In genomic region chr10:77909755-77910375, GRCh38 we compare ENCODE assay signal across 1 cellular context.
TF ChIP-seq lines count a peak whose summit lies in the region.

No MANE protein-coding gene starts in this region.

TF ChIP-seq in K562, 482 proteins besides CTCF, POLR2A, EP300 and RAD21 (continued from another document and continues in another):
- TF ChIP-seq, protein P1, sequence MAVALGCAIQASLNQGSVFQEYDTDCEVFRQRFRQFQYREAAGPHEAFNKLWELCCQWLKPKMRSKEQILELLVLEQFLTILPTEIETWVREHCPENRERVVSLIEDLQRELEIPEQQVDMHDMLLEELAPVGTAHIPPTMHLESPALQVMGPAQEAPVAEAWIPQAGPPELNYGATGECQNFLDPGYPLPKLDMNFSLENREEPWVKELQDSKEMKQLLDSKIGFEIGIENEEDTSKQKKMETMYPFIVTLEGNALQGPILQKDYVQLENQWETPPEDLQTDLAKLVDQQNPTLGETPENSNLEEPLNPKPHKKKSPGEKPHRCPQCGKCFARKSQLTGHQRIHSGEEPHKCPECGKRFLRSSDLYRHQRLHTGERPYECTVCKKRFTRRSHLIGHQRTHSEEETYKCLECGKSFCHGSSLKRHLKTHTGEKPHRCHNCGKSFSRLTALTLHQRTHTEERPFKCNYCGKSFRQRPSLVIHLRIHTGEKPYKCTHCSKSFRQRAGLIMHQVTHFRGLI (CRISPR knock-in tag; IDR thresholded peaks at IDR 0.05) = peak; percentile 33
- TF ChIP-seq XRCC5 (IDR thresholded peaks at IDR 0.05; ENCODE audit: low read depth, low read length) (0 out of 2 replicates have a peak, but pooled peaks have one; percentile 21), ZNF395 (CRISPR knock-in tag; IDR thresholded peaks at IDR 0.05) (peak; percentile 89), ARID3A (IDR thresholded peaks at IDR 0.05; ENCODE audit: borderline replicate concordance, low read depth, low read length) (peak; percentile 61; the same call in 1 of the 2 replicates), HDGF (IDR thresholded peaks at IDR 0.05) (peak; percentile 47; the same call in 1 of the 2 replicates), FOXK2 (conservative IDR thresholded peaks at IDR 0.05 in 1 of 2, IDR thresholded peaks at IDR 0.05 in 1 of 2; ENCODE audit: low read depth in 2 of 2) (peak in 1 of 2 experiments; percentile 38; a peak in 2 of 4 replicates), NFXL1 (CRISPR knock-in tag; IDR thresholded peaks at IDR 0.05) (0 out of 2 replicates have a peak, but pooled peaks have one; percentile 22), SMAD4 (CRISPR knock-in tag; conservative IDR thresholded peaks at IDR 0.05) (peak; percentile 78), ARID3B (CRISPR knock-in tag; IDR thresholded peaks at IDR 0.05; ENCODE audit: borderline replicate concordance) (0 out of 2 replicates have a peak, but pooled peaks have one; percentile 13), U2AF2 (optimal IDR thresholded peaks at IDR 0.05; ENCODE audit: low read depth, low read length) (no peak), CBX3 (IDR thresholded peaks at IDR 0.05; ENCODE audit: borderline replicate concordance in 1 of 2, low read length in 2 of 2) (no peak), KLF1 (tag; IDR thresholded peaks at IDR 0.05) (peak; percentile 45; the same call in 1 of the 2 replicates), ZNF239 (CRISPR knock-in tag; IDR thresholded peaks at IDR 0.05) (0 out of 2 replicates have a peak, but pooled peaks have one; percentile 35), CBX5 (IDR thresholded peaks at IDR 0.05; ENCODE audit: borderline replicate concordance, low read depth) (no peak), MEIS2 (IDR thresholded peaks at IDR 0.05; ENCODE audit: partially characterized antibody) (peak; percentile 38), YY1 (IDR thresholded peaks at IDR 0.05; ENCODE audit: borderline replicate concordance in 1 of 3, control insufficient read depth in 1 of 3, extremely low read depth in 1 of 3, insufficient read depth in 3 of 3, insufficient read length in 1 of 3, insufficient replicate concordance in 2 of 3, low read depth in 1 of 3, low read length in 2 of 3) (peak in 1 of 3 experiments; percentile 46), ZNF3 (CRISPR knock-in tag; IDR thresholded peaks at IDR 0.05) (no peak), PTTG1 (tag; IDR thresholded peaks at IDR 0.05; ENCODE audit: low read depth) (no peak; the same call in 1 of the 2 replicates), ZBED1 (IDR thresholded peaks at IDR 0.05) (0 out of 2 replicates have a peak, but pooled peaks have one; percentile 39), ZNF133 (CRISPR knock-in tag; IDR thresholded peaks at IDR 0.05) (no peak), ZNF644 (tag; IDR thresholded peaks at IDR 0.05; ENCODE audit: low read depth) (0 out of 2 replicates have a peak, but pooled peaks have one; percentile 41), THAP12 (CRISPR knock-in tag; IDR thresholded peaks at IDR 0.05) (0 out of 2 replicates have a peak, but pooled peaks have one; percentile 33), ZNF274 (IDR thresholded peaks at IDR 0.05; ENCODE audit: borderline replicate concordance, low read depth, low read length) (no peak), NR4A1 (CRISPR knock-in tag; IDR thresholded peaks at IDR 0.05) (peak; percentile 83), NR4A1 (tag; IDR thresholded peaks at IDR 0.05) (peak; percentile 95), SMARCC2 (IDR thresholded peaks at IDR 0.05; ENCODE audit: low read depth) (peak; percentile 89), L3MBTL2 (IDR thresholded peaks at IDR 0.05) (0 out of 2 replicates have a peak, but pooled peaks have one; percentile 40), ZFX (CRISPR knock-in tag; IDR thresholded peaks at IDR 0.05) (peak; percentile 42), SRSF3 (IDR thresholded peaks at IDR 0.05; ENCODE audit: insufficient read depth, low read length) (no peak), RBM17 (IDR thresholded peaks at IDR 0.05; ENCODE audit: borderline replicate concordance, low read depth, low read length) (no peak), GATAD2A (IDR thresholded peaks at IDR 0.05) (peak; percentile 97), ATF3 (IDR thresholded peaks at IDR 0.05) (peak; percentile 68), ATF3 (CRISPR knock-in tag; conservative IDR thresholded peaks at IDR 0.05) (no peak), TRIM24 (IDR thresholded peaks at IDR 0.05) (peak in 1 of 2 experiments; percentile 47; a peak in 2 of 4 replicates), MECOM (CRISPR knock-in tag; IDR thresholded peaks at IDR 0.05) (peak; percentile 77), LCOR (CRISPR knock-in tag; IDR thresholded peaks at IDR 0.05) (0 out of 2 replicates have a peak, but pooled peaks have one; percentile 31)
- TF ChIP-seq, protein P2, sequence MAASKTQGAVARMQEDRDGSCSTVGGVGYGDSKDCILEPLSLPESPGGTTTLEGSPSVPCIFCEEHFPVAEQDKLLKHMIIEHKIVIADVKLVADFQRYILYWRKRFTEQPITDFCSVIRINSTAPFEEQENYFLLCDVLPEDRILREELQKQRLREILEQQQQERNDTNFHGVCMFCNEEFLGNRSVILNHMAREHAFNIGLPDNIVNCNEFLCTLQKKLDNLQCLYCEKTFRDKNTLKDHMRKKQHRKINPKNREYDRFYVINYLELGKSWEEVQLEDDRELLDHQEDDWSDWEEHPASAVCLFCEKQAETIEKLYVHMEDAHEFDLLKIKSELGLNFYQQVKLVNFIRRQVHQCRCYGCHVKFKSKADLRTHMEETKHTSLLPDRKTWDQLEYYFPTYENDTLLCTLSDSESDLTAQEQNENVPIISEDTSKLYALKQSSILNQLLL (CRISPR knock-in tag; IDR thresholded peaks at IDR 0.05; ENCODE audit: borderline replicate concordance) = no peak
- TF ChIP-seq, protein P3, sequence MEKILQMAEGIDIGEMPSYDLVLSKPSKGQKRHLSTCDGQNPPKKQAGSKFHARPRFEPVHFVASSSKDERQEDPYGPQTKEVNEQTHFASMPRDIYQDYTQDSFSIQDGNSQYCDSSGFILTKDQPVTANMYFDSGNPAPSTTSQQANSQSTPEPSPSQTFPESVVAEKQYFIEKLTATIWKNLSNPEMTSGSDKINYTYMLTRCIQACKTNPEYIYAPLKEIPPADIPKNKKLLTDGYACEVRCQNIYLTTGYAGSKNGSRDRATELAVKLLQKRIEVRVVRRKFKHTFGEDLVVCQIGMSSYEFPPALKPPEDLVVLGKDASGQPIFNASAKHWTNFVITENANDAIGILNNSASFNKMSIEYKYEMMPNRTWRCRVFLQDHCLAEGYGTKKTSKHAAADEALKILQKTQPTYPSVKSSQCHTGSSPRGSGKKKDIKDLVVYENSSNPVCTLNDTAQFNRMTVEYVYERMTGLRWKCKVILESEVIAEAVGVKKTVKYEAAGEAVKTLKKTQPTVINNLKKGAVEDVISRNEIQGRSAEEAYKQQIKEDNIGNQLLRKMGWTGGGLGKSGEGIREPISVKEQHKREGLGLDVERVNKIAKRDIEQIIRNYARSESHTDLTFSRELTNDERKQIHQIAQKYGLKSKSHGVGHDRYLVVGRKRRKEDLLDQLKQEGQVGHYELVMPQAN (IDR thresholded peaks at IDR 0.05; ENCODE audit: borderline replicate concordance) = peak; percentile 28; the same call in 1 of the 2 replicates
- TF ChIP-seq, protein P4, sequence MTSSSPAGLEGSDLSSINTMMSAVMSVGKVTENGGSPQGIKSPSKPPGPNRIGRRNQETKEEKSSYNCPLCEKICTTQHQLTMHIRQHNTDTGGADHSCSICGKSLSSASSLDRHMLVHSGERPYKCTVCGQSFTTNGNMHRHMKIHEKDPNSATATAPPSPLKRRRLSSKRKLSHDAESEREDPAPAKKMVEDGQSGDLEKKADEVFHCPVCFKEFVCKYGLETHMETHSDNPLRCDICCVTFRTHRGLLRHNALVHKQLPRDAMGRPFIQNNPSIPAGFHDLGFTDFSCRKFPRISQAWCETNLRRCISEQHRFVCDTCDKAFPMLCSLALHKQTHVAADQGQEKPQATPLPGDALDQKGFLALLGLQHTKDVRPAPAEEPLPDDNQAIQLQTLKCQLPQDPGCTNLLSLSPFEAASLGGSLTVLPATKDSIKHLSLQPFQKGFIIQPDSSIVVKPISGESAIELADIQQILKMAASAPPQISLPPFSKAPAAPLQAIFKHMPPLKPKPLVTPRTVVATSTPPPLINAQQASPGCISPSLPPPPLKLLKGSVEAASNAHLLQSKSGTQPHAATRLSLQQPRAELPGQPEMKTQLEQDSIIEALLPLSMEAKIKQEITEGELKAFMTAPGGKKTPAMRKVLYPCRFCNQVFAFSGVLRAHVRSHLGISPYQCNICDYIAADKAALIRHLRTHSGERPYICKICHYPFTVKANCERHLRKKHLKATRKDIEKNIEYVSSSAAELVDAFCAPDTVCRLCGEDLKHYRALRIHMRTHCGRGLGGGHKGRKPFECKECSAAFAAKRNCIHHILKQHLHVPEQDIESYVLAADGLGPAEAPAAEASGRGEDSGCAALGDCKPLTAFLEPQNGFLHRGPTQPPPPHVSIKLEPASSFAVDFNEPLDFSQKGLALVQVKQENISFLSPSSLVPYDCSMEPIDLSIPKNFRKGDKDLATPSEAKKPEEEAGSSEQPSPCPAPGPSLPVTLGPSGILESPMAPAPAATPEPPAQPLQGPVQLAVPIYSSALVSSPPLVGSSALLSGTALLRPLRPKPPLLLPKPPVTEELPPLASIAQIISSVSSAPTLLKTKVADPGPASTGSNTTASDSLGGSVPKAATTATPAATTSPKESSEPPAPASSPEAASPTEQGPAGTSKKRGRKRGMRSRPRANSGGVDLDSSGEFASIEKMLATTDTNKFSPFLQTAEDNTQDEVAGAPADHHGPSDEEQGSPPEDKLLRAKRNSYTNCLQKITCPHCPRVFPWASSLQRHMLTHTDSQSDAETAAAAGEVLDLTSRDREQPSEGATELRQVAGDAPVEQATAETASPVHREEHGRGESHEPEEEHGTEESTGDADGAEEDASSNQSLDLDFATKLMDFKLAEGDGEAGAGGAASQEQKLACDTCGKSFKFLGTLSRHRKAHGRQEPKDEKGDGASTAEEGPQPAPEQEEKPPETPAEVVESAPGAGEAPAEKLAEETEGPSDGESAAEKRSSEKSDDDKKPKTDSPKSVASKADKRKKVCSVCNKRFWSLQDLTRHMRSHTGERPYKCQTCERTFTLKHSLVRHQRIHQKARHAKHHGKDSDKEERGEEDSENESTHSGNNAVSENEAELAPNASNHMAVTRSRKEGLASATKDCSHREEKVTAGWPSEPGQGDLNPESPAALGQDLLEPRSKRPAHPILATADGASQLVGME (CRISPR knock-in tag; IDR thresholded peaks at IDR 0.05) = peak; percentile 91
- TF ChIP-seq, protein P5, sequence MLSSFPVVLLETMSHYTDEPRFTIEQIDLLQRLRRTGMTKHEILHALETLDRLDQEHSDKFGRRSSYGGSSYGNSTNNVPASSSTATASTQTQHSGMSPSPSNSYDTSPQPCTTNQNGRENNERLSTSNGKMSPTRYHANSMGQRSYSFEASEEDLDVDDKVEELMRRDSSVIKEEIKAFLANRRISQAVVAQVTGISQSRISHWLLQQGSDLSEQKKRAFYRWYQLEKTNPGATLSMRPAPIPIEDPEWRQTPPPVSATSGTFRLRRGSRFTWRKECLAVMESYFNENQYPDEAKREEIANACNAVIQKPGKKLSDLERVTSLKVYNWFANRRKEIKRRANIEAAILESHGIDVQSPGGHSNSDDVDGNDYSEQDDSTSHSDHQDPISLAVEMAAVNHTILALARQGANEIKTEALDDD (IDR thresholded peaks at IDR 0.05) = no peak
